In the genomic region with DNA sequence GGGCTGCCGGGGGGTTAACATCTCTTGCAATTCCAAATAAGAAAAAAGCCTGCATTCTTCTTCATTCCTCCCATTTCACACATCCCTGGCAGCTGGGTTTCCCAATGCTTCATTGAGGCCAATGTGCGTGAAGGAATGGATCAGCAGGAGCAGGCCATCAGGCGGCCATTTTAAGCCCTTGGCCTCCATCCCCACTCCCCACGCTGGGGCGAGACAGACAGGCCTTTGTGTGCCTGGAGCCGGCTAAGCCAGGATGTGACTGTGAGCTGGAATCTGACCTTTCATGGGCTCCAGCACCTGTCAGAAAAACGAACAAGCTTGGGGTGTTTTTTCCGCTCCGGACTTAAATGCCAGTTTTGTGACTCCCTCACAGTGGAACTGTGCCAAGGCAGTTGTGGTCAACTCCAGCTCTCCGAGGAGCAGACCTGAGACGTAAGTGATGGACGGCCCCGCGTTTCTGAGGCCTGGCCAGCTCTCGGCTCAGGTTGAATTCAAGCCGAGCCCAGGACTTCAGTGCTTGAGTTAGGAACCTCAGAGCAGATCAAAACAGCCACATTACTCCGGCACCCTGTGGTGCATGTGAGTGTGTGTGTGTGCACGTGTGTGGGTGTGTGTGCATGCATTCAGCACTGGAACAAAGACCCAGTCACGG, we compare ENCODE assay signal across 11 cellular contexts.
A peak's percentile ranks its signal among the peaks of the same experiment; 100 is the strongest.
DNase-seq lines count a peak whose midpoint lies in the region; ATAC-seq and TF ChIP-seq lines count a peak whose summit lies in the region.
"Had no signal": no experiment of that assay in that cellular context is flagged by ENCODE, and none has a peak within 500 bp of the region (broad histone marks: within the 10 kb centered on the region; RNA-seq: fewer than 3 reads in every experiment).

No MANE protein-coding gene starts in this region.

- CTCF ChIA-PET in SK-N-SH (lab: Yijun Ruan, JAX) (interaction anchor here (1.1 to 3.0 kb wide), 2 partner anchors 9 to 523 kb away, joined by 3 to 8 read pairs; no protein-coding TSS in a partner anchor), OCI-LY7 (lab: Charles Lee; ENCODE audit: unreplicated experiment) (no interaction called here)

- peak overlapping the region; percentile 93 for H3K27ac Mint-ChIP-seq in nephron progenitor cell
- H3K27ac Mint-ChIP-seq: CD14-positive monocyte had no signal

- H4K20me1 ChIP-seq in SK-N-SH (ENCODE audit: insufficient read depth): no peaks in the 10 kb centered on the region
- no peaks in the 10 kb centered on the region for H4K20me1 ChIP-seq in OCI-LY7 (ENCODE audit: insufficient read depth, low read length)

- no peak for TF ChIP-seq RAD21 in SK-N-SH (IDR thresholded peaks at IDR 0.05; ENCODE audit: low read length)

- H3K9me2 ChIP-seq in SK-N-SH (no peaks in the 10 kb centered on the region), OCI-LY7 (ENCODE audit: insufficient read depth, low read length) (no peaks in the 10 kb centered on the region)

- H3K27me3 ChIP-seq in SK-N-SH (ENCODE audit: insufficient read depth): no peaks in the 10 kb centered on the region
- H3K27me3 ChIP-seq: pancreas had no signal

- intact Hi-C loops in OCI-LY7 (cut with micrococcal nuclease; ENCODE audit: unreplicated experiment): no loop called here

- peaks cover 44 to 56% of the 10 kb centered on the region in 2 experiments for H3K4me1 ChIP-seq in SK-N-SH (ENCODE audit: control insufficient read depth in 1 of 2, insufficient read depth in 2 of 2, low read depth in 1 of 2, low read length in 1 of 2)
- no peaks in the 10 kb centered on the region for H3K4me1 ChIP-seq in OCI-LY7 (ENCODE audit: insufficient read depth, low read length, poor library complexity, severe bottlenecking)
- H3K4me1 ChIP-seq: pancreas had no signal

- H3K36me3 Mint-ChIP-seq in nephron progenitor cell (ENCODE audit: low read depth): peaks cover 31% of the 10 kb centered on the region

- H3K9ac ChIP-seq in SK-N-SH: peak overlapping the region; percentile 64; the same call in 1 of the 2 replicates

- H3K4me2 ChIP-seq in SK-N-SH: 0 out of 2 replicates have a peak overlapping the region, but pooled peaks have one; percentile 23
- H3K4me2 ChIP-seq in OCI-LY7 (ENCODE audit: low read length): no peak overlapping the region

- H3K27ac ChIP-seq in SK-N-SH (ENCODE audit: low read depth in 2 of 2, low read length in 1 of 2) (peak overlapping the region; percentile 97 to 99), OCI-LY7 (ENCODE audit: low read depth, low read length, poor library complexity, severe bottlenecking) (no peak overlapping the region)
- H3K27ac ChIP-seq: pancreas had no signal

- no peaks in the 10 kb centered on the region for H3K79me2 ChIP-seq in SK-N-SH (ENCODE audit: insufficient read depth)
- no peaks in the 10 kb centered on the region for H3K79me2 ChIP-seq in OCI-LY7 (ENCODE audit: insufficient read depth, low read depth, low read length)

- peaks cover 5% of the 10 kb centered on the region for H3K27me3 Mint-ChIP-seq in nephron progenitor cell (ENCODE audit: low read depth, poor library complexity)

- no peak for ATAC-seq in GM18520 (IDR thresholded peaks at IDR 0.05; ENCODE audit: unreplicated experiment)
- ATAC-seq in GM18867 (IDR thresholded peaks at IDR 0.05; ENCODE audit: unreplicated experiment): no peak
- ATAC-seq: activated CD4-positive, CD25-positive, alpha-beta regulatory T cell treated with anti-CD3 and anti-CD28 coated beads, Interleukin-2, amount 50 U/mL, for 24 hours had no signal

- TF ChIP-seq EP300 in SK-N-SH (IDR thresholded peaks at IDR 0.05; ENCODE audit: borderline replicate concordance in 1 of 2, low read depth in 1 of 2, low read length in 1 of 2): peak; percentile 29 to 100; a peak in 3 of 4 replicates

- H3K36me3 ChIP-seq in SK-N-SH (replicated peaks in 1 of 2; ENCODE audit: control insufficient read depth in 1 of 2, insufficient read depth in 2 of 2, low read length in 1 of 2) (no peaks in the 10 kb centered on the region), OCI-LY7 (ENCODE audit: insufficient read depth, low read length) (no peaks in the 10 kb centered on the region)
- H3K36me3 ChIP-seq: pancreas had no signal

- no TSS peak for BruUV-seq in OCI-LY7 (replicated peaks; lab: Mats Ljungman, UMichigan)

- H3F3A ChIP-seq in SK-N-SH (replicated peaks; ENCODE audit: insufficient read depth): peaks cover 55% of the 10 kb centered on the region

- DNase-seq in AG10803 (ENCODE audit: low read depth) (peak; percentile 49), SK-N-SH (no peak), fibroblast of peridontal ligament (ENCODE audit: extremely low read depth) (peak; percentile 44), nephron progenitor cell (no peak), OCI-LY7 (ENCODE audit: low spot score) (no peak), 8988T (no peak)
- DNase-seq: pancreas had no signal

- peaks cover 31% of the 10 kb centered on the region for H3K9me3 Mint-ChIP-seq in nephron progenitor cell

- peak overlapping the region; percentile 70; the same call in 1 of the 2 replicates for H2AFZ ChIP-seq in SK-N-SH (ENCODE audit: low read depth)
- no peak overlapping the region for H2AFZ ChIP-seq in OCI-LY7 (ENCODE audit: low read length)

- H3K4me3 ChIP-seq in AG10803 (ENCODE audit: low read length) (no peak overlapping the region), SK-N-SH (ENCODE audit: low read depth in 2 of 2, low read length in 1 of 2) (no peak overlapping the region), OCI-LY7 (ENCODE audit: low read depth, low read length, poor library complexity, severe bottlenecking) (no peak overlapping the region)
- H3K4me3 ChIP-seq: pancreas had no signal

- POLR2A ChIA-PET in SK-N-SH (lab: Yijun Ruan, JAX): no interaction called here
- POLR2A ChIA-PET in OCI-LY7 (lab: Charles Lee): interaction anchor here (0.6 kb wide), 1 partner anchor 181 kb away, joined by 3 read pairs; no protein-coding TSS in a partner anchor

- H3K9me3 ChIP-seq in SK-N-SH (no peaks in the 10 kb centered on the region), OCI-LY7 (ENCODE audit: low read length) (0 out of 2 replicates have a peak, but pooled peaks cover 6% of the 10 kb centered on the region)
- H3K9me3 ChIP-seq: pancreas had no signal

- TF ChIP-seq CTCF in AG10803 (conservative IDR thresholded peaks at IDR 0.05; ENCODE audit: low read length): no peak
- TF ChIP-seq CTCF in SK-N-SH (IDR thresholded peaks at IDR 0.05): no peak
- TF ChIP-seq CTCF in nephron progenitor cell (IDR thresholded peaks at IDR 0.05): no peak
- TF ChIP-seq CTCF in OCI-LY7 (conservative IDR thresholded peaks at IDR 0.05; ENCODE audit: low read length): no peak

- no peak overlapping the region for H3K4me3 Mint-ChIP-seq in nephron progenitor cell
- H3K4me3 Mint-ChIP-seq: CD14-positive monocyte had no signal

- peaks cover 64% of the 10 kb centered on the region for H3K4me1 Mint-ChIP-seq in nephron progenitor cell
- H3K4me1 Mint-ChIP-seq: CD14-positive monocyte had no signal

- 42% methylated on average over 9 of the region's 19 CpGs for WGBS in SK-N-SH (ENCODE audit: low lambda C conversion rate)

TF ChIP-seq in SK-N-SH, 30 proteins besides CTCF, POLR2A, EP300 and RAD21 (continues in another document):
- TF ChIP-seq TEAD4 (IDR thresholded peaks at IDR 0.05; ENCODE audit: borderline replicate concordance, insufficient read depth): peak; percentile 98
- TF ChIP-seq YY1 (IDR thresholded peaks at IDR 0.05; ENCODE audit: low read depth): peak; percentile 91
- TF ChIP-seq, protein P1, sequence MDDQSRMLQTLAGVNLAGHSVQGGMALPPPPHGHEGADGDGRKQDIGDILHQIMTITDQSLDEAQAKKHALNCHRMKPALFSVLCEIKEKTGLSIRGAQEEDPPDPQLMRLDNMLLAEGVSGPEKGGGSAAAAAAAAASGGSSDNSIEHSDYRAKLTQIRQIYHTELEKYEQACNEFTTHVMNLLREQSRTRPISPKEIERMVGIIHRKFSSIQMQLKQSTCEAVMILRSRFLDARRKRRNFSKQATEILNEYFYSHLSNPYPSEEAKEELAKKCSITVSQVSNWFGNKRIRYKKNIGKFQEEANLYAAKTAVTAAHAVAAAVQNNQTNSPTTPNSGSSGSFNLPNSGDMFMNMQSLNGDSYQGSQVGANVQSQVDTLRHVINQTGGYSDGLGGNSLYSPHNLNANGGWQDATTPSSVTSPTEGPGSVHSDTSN (IDR thresholded peaks at IDR 0.05): peak; percentile 96
- TF ChIP-seq, protein P2, sequence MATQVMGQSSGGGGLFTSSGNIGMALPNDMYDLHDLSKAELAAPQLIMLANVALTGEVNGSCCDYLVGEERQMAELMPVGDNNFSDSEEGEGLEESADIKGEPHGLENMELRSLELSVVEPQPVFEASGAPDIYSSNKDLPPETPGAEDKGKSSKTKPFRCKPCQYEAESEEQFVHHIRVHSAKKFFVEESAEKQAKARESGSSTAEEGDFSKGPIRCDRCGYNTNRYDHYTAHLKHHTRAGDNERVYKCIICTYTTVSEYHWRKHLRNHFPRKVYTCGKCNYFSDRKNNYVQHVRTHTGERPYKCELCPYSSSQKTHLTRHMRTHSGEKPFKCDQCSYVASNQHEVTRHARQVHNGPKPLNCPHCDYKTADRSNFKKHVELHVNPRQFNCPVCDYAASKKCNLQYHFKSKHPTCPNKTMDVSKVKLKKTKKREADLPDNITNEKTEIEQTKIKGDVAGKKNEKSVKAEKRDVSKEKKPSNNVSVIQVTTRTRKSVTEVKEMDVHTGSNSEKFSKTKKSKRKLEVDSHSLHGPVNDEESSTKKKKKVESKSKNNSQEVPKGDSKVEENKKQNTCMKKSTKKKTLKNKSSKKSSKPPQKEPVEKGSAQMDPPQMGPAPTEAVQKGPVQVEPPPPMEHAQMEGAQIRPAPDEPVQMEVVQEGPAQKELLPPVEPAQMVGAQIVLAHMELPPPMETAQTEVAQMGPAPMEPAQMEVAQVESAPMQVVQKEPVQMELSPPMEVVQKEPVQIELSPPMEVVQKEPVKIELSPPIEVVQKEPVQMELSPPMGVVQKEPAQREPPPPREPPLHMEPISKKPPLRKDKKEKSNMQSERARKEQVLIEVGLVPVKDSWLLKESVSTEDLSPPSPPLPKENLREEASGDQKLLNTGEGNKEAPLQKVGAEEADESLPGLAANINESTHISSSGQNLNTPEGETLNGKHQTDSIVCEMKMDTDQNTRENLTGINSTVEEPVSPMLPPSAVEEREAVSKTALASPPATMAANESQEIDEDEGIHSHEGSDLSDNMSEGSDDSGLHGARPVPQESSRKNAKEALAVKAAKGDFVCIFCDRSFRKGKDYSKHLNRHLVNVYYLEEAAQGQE (IDR thresholded peaks at IDR 0.05; ENCODE audit: low read depth, low read length): peak; percentile 60
- TF ChIP-seq SIN3A (IDR thresholded peaks at IDR 0.05; ENCODE audit: borderline replicate concordance, low read depth, low read length): peak; percentile 92; the same call in 1 of the 2 replicates
- no peak for TF ChIP-seq FOXJ3 (CRISPR knock-in tag; IDR thresholded peaks at IDR 0.05)
- TF ChIP-seq JUND (IDR thresholded peaks at IDR 0.05): peak; percentile 96
- TF ChIP-seq, protein P3, sequence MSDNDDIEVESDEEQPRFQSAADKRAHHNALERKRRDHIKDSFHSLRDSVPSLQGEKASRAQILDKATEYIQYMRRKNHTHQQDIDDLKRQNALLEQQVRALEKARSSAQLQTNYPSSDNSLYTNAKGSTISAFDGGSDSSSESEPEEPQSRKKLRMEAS (IDR thresholded peaks at IDR 0.05; ENCODE audit: low read depth): peak; percentile 86
- peak; percentile 96; the same call in 1 of the 2 replicates for TF ChIP-seq RXRA (IDR thresholded peaks at IDR 0.05; ENCODE audit: borderline replicate concordance, low read depth)
- TF ChIP-seq NRF1 (IDR thresholded peaks at IDR 0.05; ENCODE audit: low read depth, low read length): no peak

Comparison
In these comparisons a context has a peak if more than half of its experiments do, and no peak if none do; other contexts are left out.
1. DNase-seq: peak in AG10803 (single experiment) and fibroblast of peridontal ligament (single experiment); none in SK-N-SH (single experiment), nephron progenitor cell (single experiment), OCI-LY7 (single experiment) and 8988T (single experiment).